In genomic region chr13:99857738-99858137, GRCh38 we compare ENCODE assay signal across 32 cellular contexts.
"Had no signal": no experiment of that assay in that cellular context is flagged by ENCODE, and none has a peak within 500 bp of the region (broad histone marks: within the 10 kb centered on the region; RNA-seq: fewer than 3 reads in every experiment).

No MANE protein-coding gene starts in this region.

- H3K4me2 ChIP-seq: smooth muscle cell had no signal

- H3K27ac ChIP-seq: ascending aorta, parathyroid adenoma, psoas muscle, sigmoid colon, stomach, thyroid gland, upper lobe of right lung, WERI-Rb-1 had no signal

- H3K36me3 ChIP-seq: ascending aorta, sigmoid colon, stomach, thyroid gland, upper lobe of right lung, WERI-Rb-1 had no signal

- H3K36me3 Mint-ChIP-seq: activated naive CD8-positive, alpha-beta T cell treated with anti-CD3 and anti-CD28 coated beads, Interleukin-2, amount 10 ng/mL, durations not matched to agents 7 days and 5 days had no signal

- H3K27me3 Mint-ChIP-seq: naive B cell; stimulated activated naive B cell treated with anti-CD40 and anti-IgM and Interleukin-4, amounts not matched to agents 10 μg/mL and 1 μg/mL and 100 μg/mL, for 72 hours had no signal

- H3K27ac Mint-ChIP-seq: activated CD4-positive, alpha-beta memory T cell treated with anti-CD3 and anti-CD28 coated beads for 36 hours; activated CD4-positive, alpha-beta T cell treated with anti-CD3 and anti-CD28 coated beads, Interleukin-2, amount 10 ng/mL, durations not matched to agents 24 days and 14 days; activated naive CD4-positive, alpha-beta T cell treated with anti-CD3 and anti-CD28 coated beads for 36 hours; activated naive CD8-positive, alpha-beta T cell treated with anti-CD3 and anti-CD28 coated beads, Interleukin-2, amount 10 ng/mL, durations not matched to agents 7 days and 5 days; activated T-helper 1 cell treated with anti-CD3 and anti-CD28 coated beads, Interleukin-12 subunit alpha, Interleukin-12 subunit beta, Interleukin-2, Interleukin-4 antibody, amounts not matched to agents 30 ng/mL and 10 ng/mL and 1 ng/mL, durations not matched to agents 14 hours and 24 hours and 36 hours; naive B cell; stimulated activated naive B cell treated with anti-CD40 and anti-IgM and Interleukin-4, amounts not matched to agents 10 μg/mL and 1 μg/mL and 100 μg/mL, for 72 hours had no signal

- DNase-seq: activated CD4-positive, alpha-beta memory T cell treated with anti-CD3 and anti-CD28 coated beads for 36 hours; activated CD4-positive, alpha-beta T cell treated with anti-CD3 and anti-CD28 coated beads, Interleukin-2, amount 10 ng/mL, durations not matched to agents 24 days and 14 days; activated CD4-positive, CD25-positive, alpha-beta regulatory T cell treated with anti-CD3 and anti-CD28 coated beads, Interleukin-2, amount 50 U/mL, for 72 hours; activated CD8-positive, alpha-beta memory T cell treated with anti-CD3 and anti-CD28 coated beads, Interleukin-2, amount 50 U/mL, for 4 hours; activated effector memory CD4-positive, alpha-beta T cell treated with anti-CD3 and anti-CD28 coated beads, Interleukin-2, amount 50 U/mL, for 16 hours; activated naive CD4-positive, alpha-beta T cell treated with anti-CD3 and anti-CD28 coated beads for 36 hours; activated naive CD8-positive, alpha-beta T cell treated with anti-CD3 and anti-CD28 coated beads, Interleukin-2, amount 10 ng/mL, durations not matched to agents 7 days and 5 days; activated T-cell treated with anti-CD3 and anti-CD28 coated beads, Interleukin-2, amount 50 U/mL, for 1 hour; central memory CD4-positive, alpha-beta T cell; dermis blood vessel endothelial cell; effector CD4-positive, alpha-beta T cell; glutamatergic neuron; left ventricle myocardium superior; naive B cell; occipital lobe; psoas muscle; sigmoid colon; stimulated activated CD4-positive, alpha-beta T cell treated with anti-CD3 and anti-CD28 coated beads, Interleukin-1b, Interleukin-23, amount 100 ng/mL, for 48 hours; stimulated activated naive B cell treated with anti-CD40 and anti-IgM and Interleukin-4, amounts not matched to agents 10 μg/mL and 1 μg/mL and 100 μg/mL, for 72 hours; stomach; T-helper 1 cell; thyroid gland; upper lobe of right lung; WERI-Rb-1 had no signal

- H3K79me2 ChIP-seq: parathyroid adenoma had no signal

- ATAC-seq: left ventricle myocardium superior; psoas muscle; stimulated activated naive B cell treated with anti-CD40 and anti-IgM and Interleukin-4, amounts not matched to agents 10 μg/mL and 1 μg/mL and 100 μg/mL, for 72 hours; upper lobe of right lung had no signal

- H3K4me3 ChIP-seq: ascending aorta, psoas muscle, sigmoid colon, smooth muscle cell, stomach, thyroid gland, upper lobe of right lung had no signal

- H3K4me1 Mint-ChIP-seq: naive B cell had no signal

- FAIRE-seq: frontal cortex, islet of Langerhans, TTC549 had no signal

- H3K27me3 ChIP-seq: ascending aorta, sigmoid colon, stomach, thyroid gland, upper lobe of right lung had no signal

- H3K4me1 ChIP-seq: ascending aorta, parathyroid adenoma, psoas muscle, sigmoid colon, stomach, upper lobe of right lung had no signal

- H2AFZ ChIP-seq: parathyroid adenoma had no signal

- H3K4me3 Mint-ChIP-seq: activated CD4-positive, alpha-beta memory T cell treated with anti-CD3 and anti-CD28 coated beads for 36 hours; activated CD4-positive, alpha-beta T cell treated with anti-CD3 and anti-CD28 coated beads, Interleukin-2, amount 10 ng/mL, durations not matched to agents 24 days and 14 days; activated naive CD4-positive, alpha-beta T cell treated with anti-CD3 and anti-CD28 coated beads for 36 hours; activated naive CD8-positive, alpha-beta T cell treated with anti-CD3 and anti-CD28 coated beads, Interleukin-2, amount 10 ng/mL, durations not matched to agents 7 days and 5 days; activated T-helper 1 cell treated with anti-CD3 and anti-CD28 coated beads, Interleukin-12 subunit alpha, Interleukin-12 subunit beta, Interleukin-2, Interleukin-4 antibody, amounts not matched to agents 30 ng/mL and 10 ng/mL and 1 ng/mL, durations not matched to agents 14 hours and 24 hours and 36 hours; naive B cell; neural crest cell; stimulated activated naive B cell treated with anti-CD40 and anti-IgM and Interleukin-4, amounts not matched to agents 10 μg/mL and 1 μg/mL and 100 μg/mL, for 72 hours had no signal

- H3K9me3 ChIP-seq: ascending aorta, psoas muscle, sigmoid colon, stomach, thyroid gland, upper lobe of right lung had no signal

- H3K9me3 Mint-ChIP-seq: activated CD4-positive, alpha-beta memory T cell treated with anti-CD3 and anti-CD28 coated beads for 36 hours; activated CD4-positive, alpha-beta T cell treated with anti-CD3 and anti-CD28 coated beads, Interleukin-2, amount 10 ng/mL, durations not matched to agents 24 days and 14 days; activated naive CD4-positive, alpha-beta T cell treated with anti-CD3 and anti-CD28 coated beads for 36 hours; activated naive CD8-positive, alpha-beta T cell treated with anti-CD3 and anti-CD28 coated beads, Interleukin-2, amount 10 ng/mL, durations not matched to agents 7 days and 5 days; activated T-helper 1 cell treated with anti-CD3 and anti-CD28 coated beads, Interleukin-12 subunit alpha, Interleukin-12 subunit beta, Interleukin-2, Interleukin-4 antibody, amounts not matched to agents 30 ng/mL and 10 ng/mL and 1 ng/mL, durations not matched to agents 14 hours and 24 hours and 36 hours; naive B cell; neural crest cell; stimulated activated naive B cell treated with anti-CD40 and anti-IgM and Interleukin-4, amounts not matched to agents 10 μg/mL and 1 μg/mL and 100 μg/mL, for 72 hours had no signal
